In the genomic region with DNA sequence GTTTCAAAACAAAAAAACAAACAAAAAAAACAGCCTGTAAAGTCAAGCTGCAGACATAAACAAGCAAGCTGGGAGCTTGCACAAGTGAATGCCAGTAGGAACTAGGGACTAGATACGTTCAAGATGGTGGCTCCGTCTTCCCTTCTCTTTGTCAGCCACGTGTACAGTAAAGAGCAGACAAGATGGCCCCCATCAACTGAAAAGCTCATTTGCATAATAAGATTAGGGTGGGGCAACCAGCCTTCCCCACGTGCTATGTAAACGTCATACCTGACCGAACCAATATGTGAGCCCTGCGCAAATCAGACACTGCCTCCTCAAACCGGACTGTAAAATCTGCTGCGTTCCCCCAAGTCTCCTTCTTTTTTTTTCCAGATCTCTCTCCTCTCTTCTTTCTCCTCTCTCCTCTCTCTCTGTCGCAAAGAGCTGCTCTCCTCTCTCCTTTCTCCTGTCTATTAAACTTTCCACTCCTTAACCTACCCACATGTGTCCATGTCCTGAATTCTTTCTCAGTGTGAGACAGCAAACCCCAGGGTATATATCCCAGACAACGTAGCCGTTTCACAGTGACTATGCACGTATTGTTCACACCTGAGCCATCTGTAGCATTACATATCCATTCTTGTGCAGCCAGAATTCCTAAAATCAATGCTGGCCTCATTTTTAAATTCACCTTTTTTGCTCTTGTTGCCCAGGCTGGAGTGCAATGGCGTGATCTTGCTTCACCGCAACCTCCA, we compare ENCODE assay signal across 20 cellular contexts.
"Had no signal": no experiment of that assay in that cellular context is flagged by ENCODE, and none has a peak within 500 bp of the region (broad histone marks: within the 10 kb centered on the region; RNA-seq: fewer than 3 reads in every experiment).

No MANE protein-coding gene starts in this region.

- DNase-seq: dorsolateral prefrontal cortex; effector CD4-positive, alpha-beta T cell; foreskin keratinocyte; left ventricle myocardium superior; lower lobe of right lung; naive thymus-derived CD8-positive, alpha-beta T cell; nephron progenitor cell; right lobe of liver; small intestine; stimulated activated CD4-positive, alpha-beta T cell treated with anti-CD3 and anti-CD28 coated beads, Interleukin-15, amount 100 ng/mL, for 24 hours; stimulated activated CD4-positive, alpha-beta T cell treated with anti-CD3 and anti-CD28 coated beads, Interleukin-2, amount 100 ng/mL, for 48 hours; stimulated activated naive B cell treated with anti-CD40 and anti-IgM and Interleukin-4, amounts not matched to agents 10 μg/mL and 1 μg/mL and 100 μg/mL, for 72 hours; upper lobe of right lung; uterus had no signal

- H3K36me3 ChIP-seq: esophagus muscularis mucosa, lower lobe of right lung, right lobe of liver, thoracic aorta, tibial nerve, upper lobe of right lung, uterus had no signal

- H3K27ac ChIP-seq: dorsolateral prefrontal cortex, esophagus muscularis mucosa, foreskin keratinocyte, lower lobe of right lung, parathyroid adenoma, right lobe of liver, thoracic aorta, tibial nerve, upper lobe of right lung, uterus had no signal

- H3K4me3 Mint-ChIP-seq: naive thymus-derived CD8-positive, alpha-beta T cell; nephron progenitor cell; stimulated activated naive B cell treated with anti-CD40 and anti-IgM and Interleukin-4, amounts not matched to agents 10 μg/mL and 1 μg/mL and 100 μg/mL, for 72 hours; stimulated activated naive CD8-positive, alpha-beta T cell treated with anti-CD3 and anti-CD28 coated beads, Interleukin-15, Interleukin-2, amounts not matched to agents 100 ng/mL and 50 ng/mL, for 24 hours had no signal

- H3K9me3 Mint-ChIP-seq: naive thymus-derived CD8-positive, alpha-beta T cell; nephron progenitor cell had no signal

- H3K4me1 Mint-ChIP-seq: naive thymus-derived CD8-positive, alpha-beta T cell; nephron progenitor cell; stimulated activated naive B cell treated with anti-CD40 and anti-IgM and Interleukin-4, amounts not matched to agents 10 μg/mL and 1 μg/mL and 100 μg/mL, for 72 hours had no signal

- H3K27ac Mint-ChIP-seq: naive thymus-derived CD8-positive, alpha-beta T cell; nephron progenitor cell; progenitor cell of endocrine pancreas; stimulated activated naive B cell treated with anti-CD40 and anti-IgM and Interleukin-4, amounts not matched to agents 10 μg/mL and 1 μg/mL and 100 μg/mL, for 72 hours; stimulated activated naive CD8-positive, alpha-beta T cell treated with anti-CD3 and anti-CD28 coated beads, Interleukin-15, Interleukin-2, amounts not matched to agents 100 ng/mL and 50 ng/mL, for 24 hours had no signal

- H3K9me3 ChIP-seq: esophagus muscularis mucosa, lower lobe of right lung, right lobe of liver, thoracic aorta, tibial nerve, upper lobe of right lung, uterus had no signal

- H3K4me1 ChIP-seq: esophagus muscularis mucosa, foreskin keratinocyte, lower lobe of right lung, parathyroid adenoma, right lobe of liver, tibial nerve, upper lobe of right lung, uterus had no signal

- H3K36me3 Mint-ChIP-seq: naive thymus-derived CD8-positive, alpha-beta T cell; stimulated activated naive B cell treated with anti-CD40 and anti-IgM and Interleukin-4, amounts not matched to agents 10 μg/mL and 1 μg/mL and 100 μg/mL, for 72 hours had no signal

- H3K27me3 ChIP-seq: dorsolateral prefrontal cortex, foreskin keratinocyte, right lobe of liver, tibial nerve, upper lobe of right lung, uterus had no signal

- H3K9ac ChIP-seq: parathyroid adenoma had no signal

- H3K4me3 ChIP-seq: dorsolateral prefrontal cortex, esophagus muscularis mucosa, lower lobe of right lung, right lobe of liver, thoracic aorta, tibial nerve, upper lobe of right lung, uterus had no signal

- ATAC-seq: foreskin keratinocyte; left ventricle myocardium superior; lower lobe of right lung; naive thymus-derived CD8-positive, alpha-beta T cell; right lobe of liver; stimulated activated naive B cell treated with anti-CD40 and anti-IgM and Interleukin-4, amounts not matched to agents 10 μg/mL and 1 μg/mL and 100 μg/mL, for 72 hours; upper lobe of right lung had no signal

- H2AFZ ChIP-seq: parathyroid adenoma had no signal

- H3K79me2 ChIP-seq: parathyroid adenoma had no signal

- H3K27me3 Mint-ChIP-seq: progenitor cell of endocrine pancreas had no signal
